18 cellular contexts compared by ENCODE assay signal in the genomic region with DNA sequence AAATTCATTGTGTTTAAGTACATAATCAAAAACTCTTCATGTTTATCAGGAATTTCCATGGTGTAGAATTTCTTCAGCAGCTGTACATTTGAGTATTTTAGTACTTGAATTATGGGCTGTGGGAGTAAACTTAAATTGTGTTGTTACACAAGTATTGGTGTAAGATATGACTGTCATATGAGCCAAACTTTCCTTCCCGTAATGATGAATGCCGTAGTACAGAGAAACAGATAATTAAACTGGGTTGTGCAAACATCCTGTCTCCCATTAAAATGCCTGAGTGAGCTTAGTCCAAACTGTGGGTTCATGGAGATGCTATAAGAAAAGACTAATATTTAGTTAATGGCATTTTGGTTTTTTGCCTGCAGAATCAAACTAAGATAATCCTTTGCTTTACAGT.
DNase-seq lines count a peak whose midpoint lies in the region; ATAC-seq, FAIRE-seq and TF ChIP-seq lines count a peak whose summit lies in the region.
"Had no signal": no experiment of that assay in that cellular context is flagged by ENCODE, and none has a peak within 500 bp of the region (broad histone marks: within the 10 kb centered on the region; RNA-seq: fewer than 3 reads in every experiment).

No MANE protein-coding gene starts in this region.

- DNase-seq in AG09319 (ENCODE audit: extremely low read depth, low read depth) (peak; percentile 37), GM04504 (ENCODE audit: low read depth) (peak; percentile 41), NCI-H748 (lab: John Stamatoyannopoulos, UW; ENCODE audit: unreplicated experiment) (peak; percentile 18), left colon (no peak), D721Med (ENCODE audit: insufficient read length, low spot score) (no peak), epidermal melanocyte (ENCODE audit: insufficient read length, low spot score) (no peak)
- DNase-seq: activated T-cell treated with anti-CD3 and anti-CD28 coated beads, Interleukin-2, amount 50 U/mL, for 4 hours; BE2C; brain microvascular endothelial cell; erythroblast; heart left ventricle; kidney; MV-4-11; NCI-H524; Peyer's patch had no signal

- intact Hi-C loops in left colon (cut with DNase I, micrococcal nuclease): no loop called here

- no peak for FAIRE-seq in D721Med (lab: Jason Lieb, UNC)
- FAIRE-seq: kidney had no signal

- peak; percentile 61 for ATAC-seq in left colon
- no peak for ATAC-seq in GM18873 (IDR thresholded peaks at IDR 0.05; ENCODE audit: low FRiP score, unreplicated experiment)
- no peak for ATAC-seq in HG02970 (IDR thresholded peaks at IDR 0.05; ENCODE audit: low FRiP score, unreplicated experiment)
- ATAC-seq: activated T-cell treated with anti-CD3 and anti-CD28 coated beads, Interleukin-2, amount 50 U/mL, for 4 hours; heart left ventricle; sciatic nerve had no signal

- TF ChIP-seq CTCF in AG09319 (IDR thresholded peaks at IDR 0.05; ENCODE audit: low read depth, low read length) (no peak), D721Med (IDR thresholded peaks at IDR 0.05; ENCODE audit: insufficient read depth, missing control alignments) (no peak)

Comparison
In these comparisons a context has a peak if more than half of its experiments do, and no peak if none do; other contexts are left out.
1. DNase-seq: peak in AG09319 (single experiment), GM04504 (single experiment) and NCI-H748 (single experiment); none in left colon (0 of 2), D721Med (single experiment) and epidermal melanocyte (single experiment).